In genomic region chr6:42979523-42980177, GRCh38 we compare ENCODE assay signal across 1 cellular context.
TF ChIP-seq lines count a peak whose summit lies in the region.

No MANE protein-coding gene starts in this region.

TF ChIP-seq in liver, 16 proteins besides CTCF, POLR2A, EP300 and RAD21 (continued from another document):
- TF ChIP-seq REST (IDR thresholded peaks at IDR 0.05) (no peak), RXRA (IDR thresholded peaks at IDR 0.05) (no peak), EGR1 (IDR thresholded peaks at IDR 0.05; ENCODE audit: low read depth in 2 of 2) (no peak), NR2F2 (IDR thresholded peaks at IDR 0.05) (no peak), HNF4G (IDR thresholded peaks at IDR 0.05) (no peak), GABPA (IDR thresholded peaks at IDR 0.05 in 1 of 2, conservative IDR thresholded peaks at IDR 0.05 in 1 of 2) (no peak)
